In the genomic region with DNA sequence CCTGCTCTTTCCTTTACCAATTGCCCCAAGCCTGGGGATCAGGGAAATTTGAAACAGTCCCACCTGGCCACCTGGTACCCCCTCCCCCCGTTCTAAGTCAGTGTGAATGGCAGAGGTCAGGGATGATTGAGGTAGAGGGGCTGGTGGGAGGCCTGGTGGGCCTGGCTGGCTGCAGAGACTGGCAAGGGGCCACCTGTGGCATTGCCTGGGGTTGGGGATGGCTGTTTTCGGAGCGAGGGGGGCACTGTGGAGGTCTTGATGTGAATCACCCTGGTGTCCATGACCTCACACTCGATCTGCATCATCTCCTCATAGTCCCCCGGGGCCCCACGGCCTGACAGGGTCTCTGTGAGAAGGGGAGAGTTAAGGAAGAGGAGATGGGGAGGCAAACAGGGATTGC, we compare ENCODE assay signal across 8 cellular contexts. TPM values are rescaled to one million over a fixed set of nuclear protein-coding genes. Genes with fewer than 3 reads are reported as not detected.
DNase-seq lines count a peak whose midpoint lies in the region; ATAC-seq and TF ChIP-seq lines count a peak whose summit lies in the region.
"Had no signal": no experiment of that assay in that cellular context is flagged by ENCODE, and none has a peak within 500 bp of the region (broad histone marks: within the 10 kb centered on the region; RNA-seq: fewer than 3 reads in every experiment).

No MANE protein-coding gene starts in this region.

- no peaks in the 10 kb centered on the region for H3K9me3 ChIP-seq in PC-3 (ENCODE audit: low read length)
- no peaks in the 10 kb centered on the region for H3K9me3 ChIP-seq in neural progenitor cell (ENCODE audit: low read depth)

- H3K9ac ChIP-seq in PC-3 (ENCODE audit: low read length) (peak overlapping the region; percentile 87), neural progenitor cell (no peak overlapping the region)

- H3K36me3 ChIP-seq in PC-3 (ENCODE audit: low read depth, low read length) (peaks cover 18% of the 10 kb centered on the region; the same call in 1 of the 2 replicates), neural progenitor cell (no peaks in the 10 kb centered on the region)

- CTCF ChIA-PET in PC-3 (lab: Charles Lee): interaction anchor here (0.6 kb wide), 1 partner anchor 29 kb away, joined by 5 read pairs; no protein-coding TSS in a partner anchor

- peaks cover 6% of the 10 kb centered on the region for H3K36me3 Mint-ChIP-seq in neural progenitor cell

- H3K9me2 ChIP-seq in PC-3 (replicated peaks; ENCODE audit: low read length): no peaks in the 10 kb centered on the region

- peaks cover 7% of the 10 kb centered on the region for H3K27me3 Mint-ChIP-seq in neural progenitor cell (ENCODE audit: insufficient read depth, low read depth)
- H3K27me3 Mint-ChIP-seq: B cell had no signal

- peaks cover 19% of the 10 kb centered on the region for H3K4me1 Mint-ChIP-seq in neural progenitor cell

- no peak for ATAC-seq in PC-3
- ATAC-seq in Right ventricle myocardium superior (ENCODE audit: poor library complexity): no peak
- ATAC-seq: left cardiac atrium had no signal

- H3K79me2 ChIP-seq in PC-3 (ENCODE audit: low read length) (no peaks in the 10 kb centered on the region), neural progenitor cell (ENCODE audit: low read depth) (no peaks in the 10 kb centered on the region)

- no peak overlapping the region for H3K4me3 Mint-ChIP-seq in neural progenitor cell
- H3K4me3 Mint-ChIP-seq: B cell had no signal

- H3K4me3 ChIP-seq in PC-3 (ENCODE audit: low read length): no peak overlapping the region
- no peak overlapping the region for H3K4me3 ChIP-seq in neural progenitor cell

- no peaks in the 10 kb centered on the region for H3F3A ChIP-seq in PC-3 (ENCODE audit: low read length, unreplicated experiment)
- H3F3A ChIP-seq in neural progenitor cell (ENCODE audit: low read depth): peaks cover 12% of the 10 kb centered on the region

- H3K4me2 ChIP-seq in PC-3 (ENCODE audit: low read length) (peak overlapping the region; percentile 55), neural progenitor cell (no peak overlapping the region)

- H3K27ac ChIP-seq in PC-3 (ENCODE audit: low read length) (peak overlapping the region; percentile 88), neural progenitor cell (no peak overlapping the region)

- H3K4me1 ChIP-seq in PC-3 (ENCODE audit: insufficient read depth, low read length): peaks cover 28% of the 10 kb centered on the region
- H3K4me1 ChIP-seq in neural progenitor cell: no peaks in the 10 kb centered on the region

- TF ChIP-seq CTCF in PC-3 (conservative IDR thresholded peaks at IDR 0.05; ENCODE audit: low read depth, low read length) (no peak), neural progenitor cell (IDR thresholded peaks at IDR 0.05) (no peak)

- POLR2A ChIA-PET in PC-3 (lab: Charles Lee; ENCODE audit: unreplicated experiment): interaction anchor here (0.5 to 1.5 kb wide), 3 partner anchors 13 to 288 kb away, joined by 3 to 14 read pairs (median 9); a partner anchor contains a TSS

- H3K9me3 Mint-ChIP-seq in neural progenitor cell: no peaks in the 10 kb centered on the region

- H3K27me3 ChIP-seq in PC-3 (ENCODE audit: low read length) (no peaks in the 10 kb centered on the region), neural progenitor cell (no peaks in the 10 kb centered on the region)

- TSS peak; percentile 71 for BruUV-seq in PC-3 (replicated peaks; lab: Mats Ljungman, UMichigan)

- H4K20me1 ChIP-seq in PC-3 (ENCODE audit: low read length): no peaks in the 10 kb centered on the region
- no peaks in the 10 kb centered on the region for H4K20me1 ChIP-seq in neural progenitor cell (ENCODE audit: low read depth)

- peak overlapping the region; percentile 37 for H3K27ac Mint-ChIP-seq in neural progenitor cell
- H3K27ac Mint-ChIP-seq: B cell had no signal

- H2AFZ ChIP-seq in PC-3 (ENCODE audit: low read length) (no peak overlapping the region), neural progenitor cell (replicated peaks) (no peak overlapping the region)

- no peak for DNase-seq in PC-3
- no peak for DNase-seq in neural progenitor cell (ENCODE audit: low spot score)
- no peak for DNase-seq in Right ventricle myocardium superior
- DNase-seq in foreskin melanocyte: no peak
- DNase-seq: left cardiac atrium; stimulated activated CD4-positive, alpha-beta T cell treated with anti-CD3 and anti-CD28 coated beads, Interleukin-15, amount 100 ng/mL, for 24 hours; T-helper 2 cell had no signal

- intact Hi-C loops in PC-3 (cut with micrococcal nuclease): loop anchor here (2.0 to 10.0 kb wide), 2 partner anchors 13 to 211 kb away; a partner anchor contains a TSS
- intact Hi-C loops in Right ventricle myocardium superior (cut with DNase I): no loop called here

RNA-seq across cellular contexts. Expression of a gene that starts 6.5 kb away (rescaled TPM):
- total RNA-seq in PC-3 (2014; rRNA removed): 2.9 and 3.3 TPM in 2 replicates
- total RNA-seq in neural progenitor cell (ENCODE audit: low replicate concordance): 0.71 and 3.2 TPM in 2 replicates
- total RNA-seq in Right ventricle myocardium superior: 65.8 TPM

RNA-seq across cellular contexts. Expression of a gene that starts 12.4 kb away (rescaled TPM):
- total RNA-seq in PC-3 (2014; rRNA removed) (33.4 and 35.7 TPM in 2 replicates), neural progenitor cell (ENCODE audit: low replicate concordance) (19.4 and 41.8 TPM in 2 replicates), Right ventricle myocardium superior (21.5 TPM)

RNA-seq across cellular contexts. Expression of a gene that starts 14.5 kb away (rescaled TPM):
- total RNA-seq in PC-3 (2014; rRNA removed) (12.6 and 16.4 TPM in 2 replicates), neural progenitor cell (ENCODE audit: low replicate concordance) (3.6 and 11.8 TPM in 2 replicates), Right ventricle myocardium superior (2.5 TPM)

RNA-seq across cellular contexts. Expression of a gene that starts 36.1 kb away (rescaled TPM):
- total RNA-seq in PC-3 (2014; rRNA removed) (1.5 TPM in 1 of 2 replicates, not detected in the other), neural progenitor cell (ENCODE audit: low replicate concordance) (0.40 TPM in 1 of 2 replicates, not detected in the other), Right ventricle myocardium superior (0.51 TPM)
- total RNA-seq: B cell had no signal

RNA-seq across cellular contexts. Expression of a gene that starts 38.3 kb away (rescaled TPM):
- total RNA-seq in PC-3 (2014; rRNA removed) (16.6 and 30.8 TPM in 2 replicates), neural progenitor cell (ENCODE audit: low replicate concordance) (18.6 and 38.2 TPM in 2 replicates), Right ventricle myocardium superior (20.4 TPM)

Comparison
In these comparisons a context has a peak if more than half of its experiments do, and no peak if none do; other contexts are left out.
1. RNA of a gene that starts 6.5 kb away (total RNA-seq): 65.8 TPM in Right ventricle myocardium superior (single experiment); 2.9 to 3.3 TPM in PC-3 and 0.71 to 3.2 TPM in neural progenitor cell; every median in the first group is over 10 times any median in the second.